23 cellular contexts compared by ENCODE assay signal in genomic region chr4:153179100-153179499, GRCh38.
"Had no signal": no experiment of that assay in that cellular context is flagged by ENCODE, and none has a peak within 500 bp of the region (broad histone marks: within the 10 kb centered on the region; RNA-seq: fewer than 3 reads in every experiment).

No MANE protein-coding gene starts in this region.

- H3K9me3 Mint-ChIP-seq: naive thymus-derived CD8-positive, alpha-beta T cell; nephron progenitor cell; stimulated activated memory B cell treated with anti-CD40 and anti-IgM and Interleukin-4, amounts not matched to agents 10 μg/mL and 1 μg/mL and 100 μg/mL, for 72 hours; type B pancreatic cell had no signal

- H3K27ac ChIP-seq: coronary artery, gastroesophageal sphincter, heart left ventricle, hepatocyte, lower lobe of right lung, psoas muscle, sigmoid colon, spleen, testis, tibial artery had no signal

- H3K27me3 ChIP-seq: gastroesophageal sphincter, heart left ventricle, hepatocyte, sigmoid colon, spleen, testis, tibial artery had no signal

- H3K27ac Mint-ChIP-seq: naive thymus-derived CD8-positive, alpha-beta T cell; nephron progenitor cell; stimulated activated memory B cell treated with anti-CD40 and anti-IgM and Interleukin-4, amounts not matched to agents 10 μg/mL and 1 μg/mL and 100 μg/mL, for 72 hours; type B pancreatic cell had no signal

- H3K4me3 ChIP-seq: coronary artery, gastroesophageal sphincter, heart left ventricle, hepatocyte, lower lobe of right lung, psoas muscle, sigmoid colon, spleen, testis, tibial artery had no signal

- H3K9me3 ChIP-seq: gastroesophageal sphincter, heart left ventricle, lower lobe of right lung, psoas muscle, sigmoid colon, spleen, testis, tibial artery had no signal

- H3K4me1 Mint-ChIP-seq: stimulated activated memory B cell treated with anti-CD40 and anti-IgM and Interleukin-4, amounts not matched to agents 10 μg/mL and 1 μg/mL and 100 μg/mL, for 72 hours had no signal

- H3K4me3 Mint-ChIP-seq: naive thymus-derived CD8-positive, alpha-beta T cell; nephron progenitor cell; stimulated activated memory B cell treated with anti-CD40 and anti-IgM and Interleukin-4, amounts not matched to agents 10 μg/mL and 1 μg/mL and 100 μg/mL, for 72 hours; type B pancreatic cell had no signal

- H3K36me3 Mint-ChIP-seq: naive thymus-derived CD8-positive, alpha-beta T cell; stimulated activated memory B cell treated with anti-CD40 and anti-IgM and Interleukin-4, amounts not matched to agents 10 μg/mL and 1 μg/mL and 100 μg/mL, for 72 hours; type B pancreatic cell had no signal

- ATAC-seq: gastroesophageal sphincter; heart left ventricle; left ventricle myocardium superior; lower lobe of right lung; naive thymus-derived CD8-positive, alpha-beta T cell; psoas muscle; right cardiac atrium; stimulated activated memory B cell treated with anti-CD40 and anti-IgM and Interleukin-4, amounts not matched to agents 10 μg/mL and 1 μg/mL and 100 μg/mL, for 72 hours; stimulated activated naive CD8-positive, alpha-beta T cell treated with anti-CD3 and anti-CD28 coated beads, Interleukin-15, Interleukin-2, amounts not matched to agents 100 U/mL and 50 U/mL, for 24 hours had no signal

- H3K36me3 ChIP-seq: gastroesophageal sphincter, heart left ventricle, lower lobe of right lung, sigmoid colon, spleen, tibial artery had no signal

- DNase-seq: dermis blood vessel endothelial cell; effector memory CD4-positive, alpha-beta T cell; heart left ventricle; left ventricle myocardium superior; lower lobe of right lung; naive thymus-derived CD8-positive, alpha-beta T cell; nephron progenitor cell; nucleus accumbens; posterior cingulate gyrus; psoas muscle; right cardiac atrium; spleen; stimulated activated CD4-positive, alpha-beta T cell treated with anti-CD3 and anti-CD28 coated beads, Interleukin-4, amount 100 ng/mL, for 4 hours; stimulated activated naive CD8-positive, alpha-beta T cell treated with anti-CD3 and anti-CD28 coated beads, Interleukin-15, Interleukin-2, amounts not matched to agents 100 U/mL and 50 U/mL, for 24 hours; substantia nigra; testis; tibial artery had no signal

- H3K4me1 ChIP-seq: gastroesophageal sphincter, heart left ventricle, lower lobe of right lung, psoas muscle, sigmoid colon, testis, tibial artery had no signal

- H3K27me3 Mint-ChIP-seq: type B pancreatic cell had no signal
